ENCODE assay signal across 24 cellular contexts in genomic region chr10:130968511-130968910, GRCh38.
DNase-seq lines count a peak whose midpoint lies in the region; ATAC-seq and TF ChIP-seq lines count a peak whose summit lies in the region.
"Had no signal": no experiment of that assay in that cellular context is flagged by ENCODE, and none has a peak within 500 bp of the region (broad histone marks: within the 10 kb centered on the region; RNA-seq: fewer than 3 reads in every experiment).

No MANE protein-coding gene starts in this region.

- TF ChIP-seq CTCF in RWPE1 (conservative IDR thresholded peaks at IDR 0.05; ENCODE audit: low read depth) (no peak), endodermal cell (conservative IDR thresholded peaks at IDR 0.05) (no peak), esophagus squamous epithelium (IDR thresholded peaks at IDR 0.05) (no peak), vagina (IDR thresholded peaks at IDR 0.05) (no peak)

- H3K4me1 Mint-ChIP-seq in endodermal cell, result no peaks in the 10 kb centered on the region
- H3K4me1 Mint-ChIP-seq: B cell; CD14-positive monocyte; CD4-positive, alpha-beta memory T cell; CD4-positive, CD25-positive, alpha-beta regulatory T cell; CD8-positive, alpha-beta memory T cell had no signal

- H3K4me1 ChIP-seq in endodermal cell (ENCODE audit: control insufficient read depth, insufficient read depth, low read length) (no peaks in the 10 kb centered on the region), esophagus squamous epithelium (peaks cover 0 to 31% (median 0%) of the 10 kb centered on the region in 3 donors), vagina (peaks cover 12% of the 10 kb centered on the region)

- no peak for TF ChIP-seq POLR2A in esophagus squamous epithelium (IDR thresholded peaks at IDR 0.05)
- TF ChIP-seq POLR2A in vagina (IDR thresholded peaks at IDR 0.05), result no peak

- CTCF ChIA-PET in RWPE1 (lab: Yijun Ruan, JAX), result interaction anchor here (0.6 kb wide), 1 partner anchor 36 kb away, joined by 3 read pairs; no protein-coding TSS in a partner anchor

- H3K27me3 ChIP-seq in endodermal cell (ENCODE audit: control insufficient read depth, insufficient read depth, low read length, poor library complexity, severe bottlenecking), result no peaks in the 10 kb centered on the region
- peaks cover 0 to 20% (median 0%) of the 10 kb centered on the region in 4 donors for H3K27me3 ChIP-seq in esophagus squamous epithelium
- no peaks in the 10 kb centered on the region for H3K27me3 ChIP-seq in vagina

- no peaks in the 10 kb centered on the region for H3K36me3 ChIP-seq in endodermal cell (ENCODE audit: control insufficient read depth, insufficient read depth, low read length)
- H3K36me3 ChIP-seq in esophagus squamous epithelium, result no peaks in the 10 kb centered on the region
- H3K36me3 ChIP-seq in vagina, result no peaks in the 10 kb centered on the region

- H3K4me3 ChIP-seq in endodermal cell (ENCODE audit: low read length) (no peak overlapping the region), esophagus squamous epithelium (no peak overlapping the region), vagina (no peak overlapping the region)
- H3K4me3 ChIP-seq: GM12878 had no signal

- DNase-seq in RWPE1 (ENCODE audit: low spot score) (no peak), endodermal cell (peak; percentile 13), esophagus squamous epithelium (lab: John Stamatoyannopoulos, UW) (no peak), vagina (ENCODE audit: extremely low spot score in 2 of 2) (peak; percentile 70 to 74), retina (no peak)
- DNase-seq: 8988T; AML-193; C1 segment of cervical spinal cord; CD4-positive, alpha-beta memory T cell; CD4-positive, CD25-positive, alpha-beta regulatory T cell; CD8-positive, alpha-beta memory T cell; COR-L47; DMS 273 treated with DMSO at 0.1 percent for 48 hours; DMS153; DMS53; DND-41; EL; GDM1 had no signal

- peaks cover 12% of the 10 kb centered on the region for H3K9me3 Mint-ChIP-seq in endodermal cell
- H3K9me3 Mint-ChIP-seq: CD4-positive, CD25-positive, alpha-beta regulatory T cell had no signal

- no peak overlapping the region for H3K9ac ChIP-seq in endodermal cell (ENCODE audit: extremely low read depth, low read length, poor library complexity, severe bottlenecking)

- no peaks in the 10 kb centered on the region for H3K9me3 ChIP-seq in endodermal cell (ENCODE audit: control insufficient read depth, low read length)
- no peaks in the 10 kb centered on the region for H3K9me3 ChIP-seq in esophagus squamous epithelium
- no peaks in the 10 kb centered on the region for H3K9me3 ChIP-seq in vagina

- H3K27ac Mint-ChIP-seq in endodermal cell, result no peak overlapping the region
- H3K27ac Mint-ChIP-seq: B cell; CD14-positive monocyte; CD4-positive, alpha-beta memory T cell; CD4-positive, CD25-positive, alpha-beta regulatory T cell; CD8-positive, alpha-beta memory T cell had no signal

- ATAC-seq in GM18858 (IDR thresholded peaks at IDR 0.05; ENCODE audit: unreplicated experiment), result no peak
- no peak for ATAC-seq in HG02642 (IDR thresholded peaks at IDR 0.05; ENCODE audit: poor library complexity, unreplicated experiment)
- no peak for ATAC-seq in HG02885 (IDR thresholded peaks at IDR 0.05; ENCODE audit: poor library complexity, unreplicated experiment)
- ATAC-seq: GM12878 had no signal

- H3K4me3 Mint-ChIP-seq in endodermal cell, result no peak overlapping the region
- H3K4me3 Mint-ChIP-seq: B cell; CD14-positive monocyte; CD4-positive, alpha-beta memory T cell; CD4-positive, CD25-positive, alpha-beta regulatory T cell; CD8-positive, alpha-beta memory T cell had no signal

- WGBS in endodermal cell (ENCODE audit: insufficient coverage in 1 of 2, insufficient read length in 1 of 2), 2 experiments, result 86 to 89% methylated on average over 1 to 3 of the region's 3 CpGs
- 40 to 55% methylated on average over 1 to 3 of the region's 3 CpGs for WGBS in esophagus squamous epithelium, 2 donors

- no peaks in the 10 kb centered on the region for H3K27me3 Mint-ChIP-seq in endodermal cell (ENCODE audit: insufficient read depth)
- H3K27me3 Mint-ChIP-seq: B cell; CD4-positive, alpha-beta memory T cell; CD4-positive, CD25-positive, alpha-beta regulatory T cell; CD8-positive, alpha-beta memory T cell had no signal

- H3K27ac ChIP-seq in RWPE1 (peak overlapping the region; percentile 44), endodermal cell (ENCODE audit: low read depth, low read length) (no peak overlapping the region), esophagus squamous epithelium (peak overlapping the region; percentile 19 to 79 (median 66)), vagina (no peak overlapping the region)

- no peaks in the 10 kb centered on the region for H3K36me3 Mint-ChIP-seq in endodermal cell (ENCODE audit: low read depth)
- H3K36me3 Mint-ChIP-seq: CD14-positive monocyte; CD4-positive, alpha-beta memory T cell; CD4-positive, CD25-positive, alpha-beta regulatory T cell; CD8-positive, alpha-beta memory T cell had no signal

- POLR2A ChIA-PET in RWPE1 (lab: Yijun Ruan, JAX; ENCODE audit: low non-redundant PET), result no interaction called here

- intact Hi-C loops in esophagus squamous epithelium (cut with DNase I) (no loop called here), vagina (cut with DNase I) (no loop called here)

Comparison
In these comparisons a context has a peak if more than half of its experiments do, and no peak if none do; other contexts are left out.
1. DNase-seq: peak in endodermal cell (single experiment) and vagina (2 of 2); none in RWPE1 (single experiment), esophagus squamous epithelium (single experiment) and retina (single experiment).
2. H3K27ac ChIP-seq: peak in RWPE1 (single experiment) and esophagus squamous epithelium (4 of 4); none in endodermal cell (single experiment) and vagina (single experiment).